Comparison of ENCODE assay signal across 15 cellular contexts in genomic region chr20:1287306-1287705, GRCh38. TPM values are rescaled to one million over a fixed set of nuclear protein-coding genes. Genes with fewer than 3 reads are reported as not detected.
DNase-seq lines count a peak whose midpoint lies in the region; ATAC-seq and TF ChIP-seq lines count a peak whose summit lies in the region.
"Had no signal": no experiment of that assay in that cellular context is flagged by ENCODE, and none has a peak within 500 bp of the region (broad histone marks: within the 10 kb centered on the region; RNA-seq: fewer than 3 reads in every experiment).

No MANE protein-coding gene starts in this region.

- H3K27me3 Mint-ChIP-seq in CD4-positive, CD25-positive, alpha-beta regulatory T cell: no peaks in the 10 kb centered on the region
- no peaks in the 10 kb centered on the region for H3K27me3 Mint-ChIP-seq in CD4-positive, alpha-beta memory T cell
- H3K27me3 Mint-ChIP-seq in T-cell: no peaks in the 10 kb centered on the region
- no peaks in the 10 kb centered on the region for H3K27me3 Mint-ChIP-seq in activated naive CD8-positive, alpha-beta T cell treated with anti-CD3 and anti-CD28 coated beads for 36 hours
- H3K27me3 Mint-ChIP-seq: effector memory CD8-positive, alpha-beta T cell had no signal

- DNase-seq in CD4-positive, CD25-positive, alpha-beta regulatory T cell: peak in 1 of 3 donors; percentile 60
- DNase-seq in CD4-positive, alpha-beta memory T cell: no peak
- DNase-seq in T-cell (no peak), glomerular visceral epithelial cell (ENCODE audit: extremely low spot score) (no peak), GM19238 (ENCODE audit: insufficient read length, low spot score) (no peak), foreskin fibroblast (no peak)
- no peak for DNase-seq in activated naive CD8-positive, alpha-beta T cell treated with anti-CD3 and anti-CD28 coated beads for 36 hours
- DNase-seq: activated gamma-delta T cell; Caco-2; effector memory CD8-positive, alpha-beta T cell; esophagus squamous epithelium; NCI-H1417 treated with DMSO at 0.1 percent for 48 hours; NCI-H524; spleen had no signal

- peak overlapping the region; percentile 90 to 99 (median 91) for H3K27ac Mint-ChIP-seq in CD4-positive, CD25-positive, alpha-beta regulatory T cell
- peak overlapping the region; percentile 28 to 94 (median 89) for H3K27ac Mint-ChIP-seq in CD4-positive, alpha-beta memory T cell
- peak overlapping the region; percentile 91 to 93 for H3K27ac Mint-ChIP-seq in T-cell
- peak overlapping the region; percentile 86 for H3K27ac Mint-ChIP-seq in activated naive CD8-positive, alpha-beta T cell treated with anti-CD3 and anti-CD28 coated beads for 36 hours

- TF ChIP-seq CTCF in foreskin fibroblast (IDR thresholded peaks at IDR 0.05; ENCODE audit: low read depth, low read length): no peak

- peak overlapping the region; percentile 61 for H3K4me3 ChIP-seq in CD4-positive, CD25-positive, alpha-beta regulatory T cell (ENCODE audit: low read depth, low read length)
- no peak overlapping the region for H3K4me3 ChIP-seq in CD4-positive, alpha-beta memory T cell (ENCODE audit: low read length in 2 of 2)
- no peak overlapping the region for H3K4me3 ChIP-seq in foreskin fibroblast (ENCODE audit: low read depth in 1 of 2, low read length in 2 of 2)
- H3K4me3 ChIP-seq: esophagus squamous epithelium, spleen had no signal

- peak overlapping the region; percentile 58 to 90 (median 79) for H3K4me3 Mint-ChIP-seq in CD4-positive, CD25-positive, alpha-beta regulatory T cell
- peak overlapping the region; percentile 13 to 87 (median 76) for H3K4me3 Mint-ChIP-seq in CD4-positive, alpha-beta memory T cell
- H3K4me3 Mint-ChIP-seq in T-cell: peak overlapping the region; percentile 29 to 77 (median 57)
- peak overlapping the region; percentile 20 for H3K4me3 Mint-ChIP-seq in activated naive CD8-positive, alpha-beta T cell treated with anti-CD3 and anti-CD28 coated beads for 36 hours
- H3K4me3 Mint-ChIP-seq: effector memory CD8-positive, alpha-beta T cell had no signal

- no peaks in the 10 kb centered on the region for H3K27me3 ChIP-seq in CD4-positive, CD25-positive, alpha-beta regulatory T cell (ENCODE audit: control insufficient read depth, insufficient read depth, low read length)
- no peaks in the 10 kb centered on the region for H3K27me3 ChIP-seq in CD4-positive, alpha-beta memory T cell (ENCODE audit: insufficient read depth, low read length)
- H3K27me3 ChIP-seq: esophagus squamous epithelium, spleen had no signal

- CTCF ChIA-PET in CD4-positive, alpha-beta memory T cell (lab: Charles Lee; ENCODE audit: partially characterized antibody): interaction anchor here (0.9 kb wide), 1 partner anchor 490 kb away, joined by 3 read pairs; no protein-coding TSS in a partner anchor
- CTCF ChIA-PET in T-cell (lab: Charles Lee): no interaction called here

- H3K36me3 ChIP-seq in CD4-positive, CD25-positive, alpha-beta regulatory T cell (ENCODE audit: control insufficient read depth, insufficient read depth, low read length): no peaks in the 10 kb centered on the region
- no peaks in the 10 kb centered on the region for H3K36me3 ChIP-seq in CD4-positive, alpha-beta memory T cell (ENCODE audit: insufficient read depth, low read length)
- H3K36me3 ChIP-seq: esophagus squamous epithelium, spleen had no signal

- no peaks in the 10 kb centered on the region for H3K9me3 Mint-ChIP-seq in CD4-positive, CD25-positive, alpha-beta regulatory T cell
- H3K9me3 Mint-ChIP-seq in CD4-positive, alpha-beta memory T cell: no peaks in the 10 kb centered on the region
- H3K9me3 Mint-ChIP-seq in T-cell: no peaks in the 10 kb centered on the region
- no peaks in the 10 kb centered on the region for H3K9me3 Mint-ChIP-seq in activated naive CD8-positive, alpha-beta T cell treated with anti-CD3 and anti-CD28 coated beads for 36 hours
- H3K9me3 Mint-ChIP-seq: effector memory CD8-positive, alpha-beta T cell had no signal

- POLR2A ChIA-PET in CD4-positive, alpha-beta memory T cell (lab: Charles Lee; ENCODE audit: partially characterized antibody): interaction anchor here (0.8 to 2.6 kb wide), 4 partner anchors 16 to 38 kb away, joined by 3 to 9 read pairs (median 4); partner anchors contain the start of gene SNPH
- POLR2A ChIA-PET in T-cell (lab: Charles Lee): interaction anchor here in 1 of 2 donors (0.7 kb wide), 1 partner anchor 70 kb away, joined by 4 read pairs; no protein-coding TSS in a partner anchor

- H3K4me1 Mint-ChIP-seq in CD4-positive, CD25-positive, alpha-beta regulatory T cell: peaks cover 18 to 58% (median 36%) of the 10 kb centered on the region in 4 donors
- H3K4me1 Mint-ChIP-seq in CD4-positive, alpha-beta memory T cell: peaks cover 24 to 45% (median 39%) of the 10 kb centered on the region in 4 donors
- peaks cover 71 to 82% (median 80%) of the 10 kb centered on the region in 3 donors for H3K4me1 Mint-ChIP-seq in T-cell
- H3K4me1 Mint-ChIP-seq in activated naive CD8-positive, alpha-beta T cell treated with anti-CD3 and anti-CD28 coated beads for 36 hours: peaks cover 40% of the 10 kb centered on the region

- H3K4me1 ChIP-seq in CD4-positive, CD25-positive, alpha-beta regulatory T cell (ENCODE audit: control insufficient read depth, insufficient read depth, low read length, poor library complexity, severe bottlenecking): peaks cover 16% of the 10 kb centered on the region
- H3K4me1 ChIP-seq in CD4-positive, alpha-beta memory T cell (ENCODE audit: insufficient read depth, low read length): peaks cover 26% of the 10 kb centered on the region
- H3K4me1 ChIP-seq: Caco-2, esophagus squamous epithelium, spleen had no signal

- H3K9me3 ChIP-seq in CD4-positive, CD25-positive, alpha-beta regulatory T cell (ENCODE audit: control insufficient read depth in 2 of 2, low read length in 2 of 2): no peaks in the 10 kb centered on the region
- no peaks in the 10 kb centered on the region for H3K9me3 ChIP-seq in CD4-positive, alpha-beta memory T cell (ENCODE audit: control insufficient read depth in 1 of 2, low read length in 2 of 2)
- H3K9me3 ChIP-seq: Caco-2, esophagus squamous epithelium, spleen had no signal

- no peak overlapping the region for H3K27ac ChIP-seq in CD4-positive, CD25-positive, alpha-beta regulatory T cell (ENCODE audit: insufficient read depth, low read length, poor library complexity, severe bottlenecking)
- H3K27ac ChIP-seq in CD4-positive, alpha-beta memory T cell (ENCODE audit: low read depth, low read length): no peak overlapping the region
- H3K27ac ChIP-seq: esophagus squamous epithelium, spleen had no signal

- peak; percentile 59 to 66 for ATAC-seq in CD4-positive, CD25-positive, alpha-beta regulatory T cell (ENCODE audit: low read depth in 2 of 2)
- ATAC-seq in T-cell (replicated peaks in 1 of 4) (peak in 3 of 4 experiments; percentile 33 to 56 (median 43)), HG02852 (IDR thresholded peaks at IDR 0.05; ENCODE audit: unreplicated experiment) (no peak)
- ATAC-seq: effector memory CD8-positive, alpha-beta T cell had no signal

- intact Hi-C loops in CD4-positive, alpha-beta memory T cell (cut with micrococcal nuclease): no loop called here

- peaks cover 22% of the 10 kb centered on the region for H3K36me3 Mint-ChIP-seq in CD4-positive, CD25-positive, alpha-beta regulatory T cell
- no peaks in the 10 kb centered on the region for H3K36me3 Mint-ChIP-seq in CD4-positive, alpha-beta memory T cell
- peaks cover 8% of the 10 kb centered on the region for H3K36me3 Mint-ChIP-seq in T-cell
- peaks cover 7% of the 10 kb centered on the region for H3K36me3 Mint-ChIP-seq in activated naive CD8-positive, alpha-beta T cell treated with anti-CD3 and anti-CD28 coated beads for 36 hours

RNA-seq across cellular contexts. Expression of gene SNPH, which starts 21.2 kb away (rescaled TPM):
- total RNA-seq in CD4-positive, CD25-positive, alpha-beta regulatory T cell: 7.5 TPM
- 1 to 10 TPM in 3 of 4 donors, under 1 TPM in 1; 0.97 to 4.1 (median 3.1) TPM for polyA plus RNA-seq in CD4-positive, CD25-positive, alpha-beta regulatory T cell
- 10 to 100 TPM; 14.3 to 15.9 TPM for total RNA-seq in CD4-positive, alpha-beta memory T cell
- 1 to 10 TPM; 2.5 to 6.6 TPM for polyA plus RNA-seq in CD4-positive, alpha-beta memory T cell
- total RNA-seq in T-cell: 10 to 100 TPM; 12.9 to 29.8 (median 23.4) TPM
- 1 to 10 TPM; 3.2 to 3.6 TPM for total RNA-seq in activated naive CD8-positive, alpha-beta T cell treated with anti-CD3 and anti-CD28 coated beads for 36 hours

RNA-seq across cellular contexts. Expression of gene SDCBP2, which starts 41.6 kb away (rescaled TPM):
- 1.2 TPM for total RNA-seq in CD4-positive, CD25-positive, alpha-beta regulatory T cell
- 1 to 10 TPM; 1.6 to 4.3 (median 3.4) TPM for polyA plus RNA-seq in CD4-positive, CD25-positive, alpha-beta regulatory T cell
- total RNA-seq in CD4-positive, alpha-beta memory T cell: under 1 TPM; 0.61 to 0.94 TPM
- 1 to 10 TPM; 1.5 to 2.2 TPM for polyA plus RNA-seq in CD4-positive, alpha-beta memory T cell
- total RNA-seq in T-cell: 1 to 10 TPM; 1.1 to 2.4 (median 2.2) TPM
- total RNA-seq in activated naive CD8-positive, alpha-beta T cell treated with anti-CD3 and anti-CD28 coated beads for 36 hours: 1 to 10 TPM; 3.3 to 3.9 TPM

Comparison
In these comparisons a context has a peak if more than half of its experiments do, and no peak if none do; other contexts are left out.
1. H3K4me3 Mint-ChIP-seq: peak in every context shown above with its lines; median percentile 79 in CD4-positive, CD25-positive, alpha-beta regulatory T cell; 76 in CD4-positive, alpha-beta memory T cell; 57 in T-cell; 20 in activated naive CD8-positive, alpha-beta T cell treated with anti-CD3 and anti-CD28 coated beads for 36 hours.